Comparison of ENCODE assay signal across 1 cellular context in genomic region chr17:3668279-3669084, GRCh38.
A peak's percentile ranks its signal among the peaks of the same experiment; 100 is the strongest.
TF ChIP-seq lines count a peak whose summit lies in the region.

EMC6 (plus strand) TSS chr17:3668812; CDS start chr17:3669147, 335 bp downstream.
TAX1BP3 (minus strand) TSS chr17:3668578; CDS start chr17:3668526, 52 bp downstream.

TF ChIP-seq in HepG2, 621 proteins besides CTCF, POLR2A, EP300 and RAD21 (continued from another document and continues in another):
- TF ChIP-seq POGK (CRISPR knock-in tag; conservative IDR thresholded peaks at IDR 0.05) (peak; percentile 43), SMYD3 (CRISPR knock-in tag; IDR thresholded peaks at IDR 0.05) (0 out of 2 replicates have a peak, but pooled peaks have one; percentile 67), RNF2 (conservative IDR thresholded peaks at IDR 0.05; ENCODE audit: low read depth) (no peak; the same call in 1 of the 2 replicates), ZNF530 (CRISPR knock-in tag; IDR thresholded peaks at IDR 0.05; ENCODE audit: low read depth) (0 out of 2 replicates have a peak, but pooled peaks have one; percentile 15), HHEX (CRISPR knock-in tag; IDR thresholded peaks at IDR 0.05) (no peak), PTBP1 (IDR thresholded peaks at IDR 0.05; ENCODE audit: low read depth, low read length, poor library complexity, severe bottlenecking) (no peak), GPBP1L1 (CRISPR knock-in tag; IDR thresholded peaks at IDR 0.05) (no peak), KDM4B (CRISPR knock-in tag; IDR thresholded peaks at IDR 0.05) (no peak; the same call in 1 of the 2 replicates), TCF12 (IDR thresholded peaks at IDR 0.05) (no peak), TCF12 (CRISPR knock-in tag; IDR thresholded peaks at IDR 0.05) (no peak), USF2 (IDR thresholded peaks at IDR 0.05; ENCODE audit: low read depth, low read length) (no peak), USF2 (CRISPR knock-in tag; IDR thresholded peaks at IDR 0.05; ENCODE audit: borderline replicate concordance) (no peak), ZFP41 (CRISPR knock-in tag; IDR thresholded peaks at IDR 0.05; ENCODE audit: borderline replicate concordance) (no peak), AFF4 (CRISPR knock-in tag; IDR thresholded peaks at IDR 0.05) (no peak; the same call in 1 of the 2 replicates), ZKSCAN8 (CRISPR knock-in tag; IDR thresholded peaks at IDR 0.05; ENCODE audit: borderline replicate concordance) (no peak), GFI1 (CRISPR knock-in tag; IDR thresholded peaks at IDR 0.05; ENCODE audit: borderline replicate concordance) (no peak), ZNF589 (CRISPR knock-in tag; conservative IDR thresholded peaks at IDR 0.05) (0 out of 2 replicates have a peak, but pooled peaks have one; percentile 41), FOXK2 (IDR thresholded peaks at IDR 0.05) (no peak), ZNF34 (CRISPR knock-in tag; IDR thresholded peaks at IDR 0.05; ENCODE audit: borderline replicate concordance) (no peak), STAG1 (CRISPR knock-in tag; IDR thresholded peaks at IDR 0.05) (no peak), ZNF276 (CRISPR knock-in tag; IDR thresholded peaks at IDR 0.05; ENCODE audit: low read depth) (no peak; the same call in 1 of the 2 replicates), ZNF234 (CRISPR knock-in tag; conservative IDR thresholded peaks at IDR 0.05) (peak; percentile 84; the same call in 1 of the 2 replicates), ZNF343 (CRISPR knock-in tag; IDR thresholded peaks at IDR 0.05) (no peak; the same call in 1 of the 2 replicates), ZNF674 (CRISPR knock-in tag; IDR thresholded peaks at IDR 0.05; ENCODE audit: low read depth) (peak; percentile 94; the same call in 1 of the 2 replicates), FOXA3 (CRISPR knock-in tag; IDR thresholded peaks at IDR 0.05) (0 out of 2 replicates have a peak, but pooled peaks have one; percentile 7), MXD3 (CRISPR knock-in tag; IDR thresholded peaks at IDR 0.05) (peak; percentile 13; the same call in 1 of the 2 replicates), HES4 (CRISPR knock-in tag; IDR thresholded peaks at IDR 0.05; ENCODE audit: borderline replicate concordance) (no peak), ATF2 (CRISPR knock-in tag; IDR thresholded peaks at IDR 0.05) (no peak; the same call in 1 of the 2 replicates), JDP2 (CRISPR knock-in tag; IDR thresholded peaks at IDR 0.05; ENCODE audit: borderline replicate concordance) (no peak), CREM (IDR thresholded peaks at IDR 0.05) (no peak; the same call in 1 of the 2 replicates), CREM (CRISPR knock-in tag; IDR thresholded peaks at IDR 0.05) (no peak), SCMH1 (CRISPR knock-in tag; IDR thresholded peaks at IDR 0.05; ENCODE audit: borderline replicate concordance) (no peak), PCBP1 (IDR thresholded peaks at IDR 0.05; ENCODE audit: borderline replicate concordance, low read depth, low read length) (no peak), SMAD3 (CRISPR knock-in tag; IDR thresholded peaks at IDR 0.05) (no peak), DBP (CRISPR knock-in tag; IDR thresholded peaks at IDR 0.05; ENCODE audit: not compliant biosample characterization) (peak; percentile 27), DRAP1 (CRISPR knock-in tag; IDR thresholded peaks at IDR 0.05) (peak; percentile 100), NFRKB (IDR thresholded peaks at IDR 0.05) (no peak), MZF1 (CRISPR knock-in tag; IDR thresholded peaks at IDR 0.05; ENCODE audit: borderline replicate concordance) (no peak; the same call in 1 of the 2 replicates)
